ENCODE assay signal across 18 cellular contexts in the genomic region with DNA sequence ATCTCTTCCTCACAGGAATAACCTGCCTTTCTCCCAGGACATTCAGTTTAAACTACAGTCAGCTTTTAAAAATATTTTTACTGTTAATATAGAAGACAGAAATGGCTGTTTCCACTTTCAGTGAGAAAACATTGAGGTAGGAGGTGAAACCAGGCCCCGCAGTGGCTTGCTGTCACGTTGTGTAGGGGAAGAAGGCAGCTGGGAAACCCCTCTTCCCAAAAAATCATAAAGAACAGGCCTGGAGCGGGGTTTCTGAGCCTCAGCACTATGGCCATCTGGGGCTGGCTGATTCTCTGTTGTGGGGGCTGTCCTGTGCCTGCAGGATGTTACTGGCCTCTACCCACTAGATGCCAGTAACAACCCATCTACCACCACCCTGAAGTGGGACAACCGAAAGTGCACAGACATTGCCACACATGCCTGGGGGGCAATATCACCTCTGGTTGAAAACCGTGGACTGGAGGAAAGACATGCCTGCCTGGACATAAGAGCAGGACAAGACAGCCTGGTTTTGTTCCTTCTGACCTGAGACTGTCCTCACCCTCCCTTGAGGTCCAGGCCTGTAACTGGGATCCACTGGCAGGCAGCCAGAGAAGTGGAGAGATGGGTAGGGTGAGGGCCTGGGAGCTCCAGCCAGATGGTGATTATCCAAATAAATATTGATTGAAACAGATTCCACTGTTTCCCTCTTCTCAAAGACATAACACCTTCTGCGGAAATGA. TPM values are rescaled to one million over a fixed set of nuclear protein-coding genes. Genes with fewer than 3 reads are reported as not detected.
DNase-seq lines count a peak whose midpoint lies in the region; TF ChIP-seq lines count a peak whose summit lies in the region.
"Had no signal": no experiment of that assay in that cellular context is flagged by ENCODE, and none has a peak within 500 bp of the region (broad histone marks: within the 10 kb centered on the region; RNA-seq: fewer than 3 reads in every experiment).

No MANE protein-coding gene starts in this region.

- no peaks in the 10 kb centered on the region for H3K9me3 ChIP-seq in Peyer's patch
- no peaks in the 10 kb centered on the region for H3K9me3 ChIP-seq in osteoblast (ENCODE audit: low read depth, low read length)
- H3K9me3 ChIP-seq in HAP-1: no peaks in the 10 kb centered on the region
- no peaks in the 10 kb centered on the region for H3K9me3 ChIP-seq in tibial nerve
- H3K9me3 ChIP-seq: MG63 had no signal

- H3K4me3 ChIP-seq in NB4 (ENCODE audit: low read depth, low read length) (no peak overlapping the region), Peyer's patch (no peak overlapping the region), osteoblast (ENCODE audit: insufficient read depth, low read length) (no peak overlapping the region), HAP-1 (no peak overlapping the region), tibial nerve (no peak overlapping the region)
- H3K4me3 ChIP-seq: MG63, SK-N-MC had no signal

- H3K4me2 ChIP-seq in osteoblast (ENCODE audit: insufficient read depth, low read length): no peak overlapping the region
- H3K4me2 ChIP-seq: KMS-11 had no signal

- TF ChIP-seq CTCF in NB4 (IDR thresholded peaks at IDR 0.05; ENCODE audit: low read depth, low read length) (no peak), Peyer's patch (IDR thresholded peaks at IDR 0.05) (no peak), osteoblast (IDR thresholded peaks at IDR 0.05; ENCODE audit: extremely low read depth, low read depth, low read length) (no peak), tibial nerve (IDR thresholded peaks at IDR 0.05) (no peak)

- TF ChIP-seq POLR2A in NB4 (IDR thresholded peaks at IDR 0.05; ENCODE audit: extremely low read depth, insufficient read length) (no peak), Peyer's patch (IDR thresholded peaks at IDR 0.05) (no peak), tibial nerve (IDR thresholded peaks at IDR 0.05) (no peak)

- no peak for TF ChIP-seq EP300 in tibial nerve (IDR thresholded peaks at IDR 0.05)

- no peaks in the 10 kb centered on the region for H3K79me2 ChIP-seq in osteoblast (ENCODE audit: insufficient read depth, low read length)

- H2AFZ ChIP-seq in osteoblast (ENCODE audit: low read length): no peak overlapping the region

- DNase-seq in NCI-H748 (lab: John Stamatoyannopoulos, UW; ENCODE audit: unreplicated experiment) (peak; percentile 13), NCI-H748 treated with DMSO at 0.1 percent for 48 hours (lab: John Stamatoyannopoulos, UW) (no peak), NB4 (ENCODE audit: low read depth) (peak; percentile 27), Peyer's patch (peak in 2 of 3 donors; percentile 28 to 33), osteoblast (ENCODE audit: insufficient read length, low spot score, missing footprints) (peak; percentile 65), HAP-1 (ENCODE audit: low spot score in 2 of 2) (no peak), tibial nerve (ENCODE audit: low spot score in 2 of 2) (no peak), NCI-H2081 (lab: John Stamatoyannopoulos, UW) (no peak)
- DNase-seq: AML-193; Calu3; CD4-positive, CD25-positive, alpha-beta regulatory T cell; GF-D8; H9; MG63; NCI-H1417; NCI-H446 treated with DMSO at 0.1 percent for 48 hours had no signal

- H3K4me1 ChIP-seq in Peyer's patch (peaks cover 0 to 13% (median 2%) of the 10 kb centered on the region in 4 donors), osteoblast (ENCODE audit: insufficient read depth, low read length) (peaks cover 3% of the 10 kb centered on the region), HAP-1 (no peaks in the 10 kb centered on the region), tibial nerve (peaks cover 0 to 11% (median 0%) of the 10 kb centered on the region in 4 donors)

- H4K20me1 ChIP-seq in osteoblast (ENCODE audit: insufficient read depth, low read length): no peaks in the 10 kb centered on the region

- H3K27ac ChIP-seq in Peyer's patch: no peak overlapping the region
- no peak overlapping the region for H3K27ac ChIP-seq in osteoblast (ENCODE audit: low read depth, low read length)
- no peak overlapping the region for H3K27ac ChIP-seq in tibial nerve
- H3K27ac ChIP-seq: KMS-11, SK-N-MC had no signal

- in situ Hi-C loops in HAP-1 (cut with MboI; ENCODE audit: low sequenced_read_pairs): no loop called here

- WGBS in tibial nerve, 2 donors: 81 to 85% methylated on average over 6 of the region's 6 CpGs

- H3K36me3 ChIP-seq in Peyer's patch (no peaks in the 10 kb centered on the region), osteoblast (ENCODE audit: insufficient read depth, low read length) (no peaks in the 10 kb centered on the region), HAP-1 (replicated peaks) (no peaks in the 10 kb centered on the region), tibial nerve (no peaks in the 10 kb centered on the region)
- H3K36me3 ChIP-seq: MG63 had no signal

- H3K27me3 ChIP-seq in Peyer's patch (no peaks in the 10 kb centered on the region), osteoblast (ENCODE audit: insufficient read depth, low read length) (peaks cover 2% of the 10 kb centered on the region), HAP-1 (ENCODE audit: low read depth) (peaks cover 15% of the 10 kb centered on the region; the same call in 1 of the 2 replicates), tibial nerve (no peaks in the 10 kb centered on the region)
- H3K27me3 ChIP-seq: MG63 had no signal

RNA-seq across cellular contexts. Expression of a gene that starts 43.9 kb away (rescaled TPM):
- total RNA-seq in Peyer's patch: 1 to 10 TPM; 2.4 to 8.5 (median 3.4) TPM
- total RNA-seq in osteoblast: not detected in 2 replicates
- total RNA-seq in tibial nerve: 1 to 10 TPM; 1.5 to 9.0 (median 2.4) TPM

RNA-seq across cellular contexts. Expression of a gene that starts 56.6 kb away (rescaled TPM):
- total RNA-seq in Peyer's patch (10 to 100 TPM in 1 of 4 donors, 1 to 10 TPM in 3; 1.2 to 18.2 (median 5.4) TPM), osteoblast (not detected in 2 replicates), tibial nerve (10 to 100 TPM; 20.3 to 38.1 (median 23.8) TPM)

Comparison
In these comparisons a context has a peak if more than half of its experiments do, and no peak if none do; other contexts are left out.
1. DNase-seq: peak in NCI-H748 (single experiment), NB4 (single experiment), Peyer's patch (2 of 3) and osteoblast (single experiment); none in NCI-H748 treated with DMSO at 0.1 percent for 48 hours (single experiment), HAP-1 (0 of 2), tibial nerve (0 of 2) and NCI-H2081 (0 of 2).